ENCODE assay signal across 9 cellular contexts in genomic region chr12:120726510-120726793, GRCh38. TPM values are rescaled to one million over a fixed set of nuclear protein-coding genes. Genes with fewer than 3 reads are reported as not detected.
A peak's percentile ranks its signal among the peaks of the same experiment; 100 is the strongest.
DNase-seq lines count a peak whose midpoint lies in the region; ATAC-seq, FAIRE-seq and TF ChIP-seq lines count a peak whose summit lies in the region.
"Had no signal": no experiment of that assay in that cellular context is flagged by ENCODE, and none has a peak within 500 bp of the region (broad histone marks: within the 10 kb centered on the region; RNA-seq: fewer than 3 reads in every experiment).

No MANE protein-coding gene starts in this region.

- H3K27ac ChIP-seq in Karpas-422 (ENCODE audit: low read length) = no peak overlapping the region

- no peaks in the 10 kb centered on the region for H3K9me3 ChIP-seq in BE2C
- H3K9me3 ChIP-seq in Karpas-422 (ENCODE audit: low read length) = no peaks in the 10 kb centered on the region

- peak overlapping the region; percentile 69 to 92 for H3K27ac Mint-ChIP-seq in effector memory CD8-positive, alpha-beta T cell
- peak overlapping the region; percentile 55 to 84 (median 63) for H3K27ac Mint-ChIP-seq in nephron

- no peaks in the 10 kb centered on the region for H3K9me2 ChIP-seq in Karpas-422 (replicated peaks; ENCODE audit: insufficient read depth, low read length)

- H2AFZ ChIP-seq in Karpas-422 (ENCODE audit: low read length) = no peak overlapping the region

- no peaks in the 10 kb centered on the region for H3K27me3 Mint-ChIP-seq in effector memory CD8-positive, alpha-beta T cell
- peaks cover 5% of the 10 kb centered on the region for H3K27me3 Mint-ChIP-seq in nephron (ENCODE audit: low read depth)

- H3K4me2 ChIP-seq in Karpas-422 (ENCODE audit: low read depth, low read length, poor library complexity, severe bottlenecking) = peak overlapping the region; percentile 68

- DNase-seq in BE2C = no peak
- no peak for DNase-seq in Karpas-422
- DNase-seq in effector memory CD8-positive, alpha-beta T cell = no peak
- DNase-seq in NAMALWA (ENCODE audit: low spot score) = no peak
- no peak for DNase-seq in NCI-H524 treated with DMSO at 0.1 percent for 48 hours (lab: John Stamatoyannopoulos, UW)
- no peak for DNase-seq in HTR-8/SVneo (ENCODE audit: insufficient read length, low spot score)
- DNase-seq in HK-2 (ENCODE audit: unreplicated experiment) = no peak
- DNase-seq: NCI-H748 treated with DMSO at 0.1 percent for 48 hours had no signal

- peak overlapping the region; percentile 89 to 91 for H3K4me3 Mint-ChIP-seq in effector memory CD8-positive, alpha-beta T cell
- peak overlapping the region; percentile 91 to 96 (median 93) for H3K4me3 Mint-ChIP-seq in nephron

- ATAC-seq in effector memory CD8-positive, alpha-beta T cell (replicated peaks) = no peak

- no peaks in the 10 kb centered on the region for H3K9me3 Mint-ChIP-seq in effector memory CD8-positive, alpha-beta T cell
- no peaks in the 10 kb centered on the region for H3K9me3 Mint-ChIP-seq in nephron

- peaks cover 13% of the 10 kb centered on the region for H3K36me3 ChIP-seq in BE2C
- H3K36me3 ChIP-seq in Karpas-422 (ENCODE audit: insufficient read depth, low read length) = peaks cover 20% of the 10 kb centered on the region

- peaks cover 21% of the 10 kb centered on the region for H3K4me1 ChIP-seq in BE2C
- H3K4me1 ChIP-seq in Karpas-422 (ENCODE audit: low read length) = peaks cover 22% of the 10 kb centered on the region

- H4K20me1 ChIP-seq in Karpas-422 (ENCODE audit: insufficient read depth, low read depth, low read length) = peaks cover 17% of the 10 kb centered on the region

- H3K27me3 ChIP-seq in BE2C = no peaks in the 10 kb centered on the region
- no peaks in the 10 kb centered on the region for H3K27me3 ChIP-seq in Karpas-422 (ENCODE audit: low read length)

- FAIRE-seq in HTR-8/SVneo (lab: Jason Lieb, UNC) = no peak

- H3K79me2 ChIP-seq in Karpas-422 (ENCODE audit: low read length) = no peaks in the 10 kb centered on the region

- peaks cover 15 to 18% of the 10 kb centered on the region in 2 donors for H3K4me1 Mint-ChIP-seq in effector memory CD8-positive, alpha-beta T cell (ENCODE audit: low read depth in 2 of 2)
- peaks cover 16% of the 10 kb centered on the region for H3K4me1 Mint-ChIP-seq in nephron

- H3K36me3 Mint-ChIP-seq in effector memory CD8-positive, alpha-beta T cell (ENCODE audit: insufficient read depth) = peaks cover 4% of the 10 kb centered on the region
- peaks cover 44% of the 10 kb centered on the region for H3K36me3 Mint-ChIP-seq in nephron (ENCODE audit: low read depth)

- TF ChIP-seq CTCF in BE2C (IDR thresholded peaks at IDR 0.05; ENCODE audit: low read depth, low read length) (no peak), nephron (IDR thresholded peaks at IDR 0.05; ENCODE audit: unreplicated experiment in 3 of 3) (no peak)

- H3K4me3 ChIP-seq in BE2C (ENCODE audit: low read depth, low read length) (peak overlapping the region; percentile 63), Karpas-422 (ENCODE audit: low read length) (peak overlapping the region; percentile 64; the same call in 1 of the 2 replicates)

- peak overlapping the region; percentile 67 for H3K9ac ChIP-seq in Karpas-422 (ENCODE audit: low read length)

RNA-seq across cellular contexts. Expression of gene ACADS, which starts 0.8 kb away (rescaled TPM):
- polyA plus RNA-seq in BE2C (2012; ENCODE audit: insufficient read depth, insufficient read length, low read depth) = 5.9 TPM
- 5.2 and 7.3 TPM in 2 replicates for total RNA-seq in Karpas-422 (2014; rRNA removed; shearing (Covaris generic); ENCODE audit: low replicate concordance)

RNA-seq across cellular contexts. Expression of gene UNC119B, which starts 16.2 kb away (rescaled TPM):
- 42.3 TPM for polyA plus RNA-seq in BE2C (2012; ENCODE audit: insufficient read depth, insufficient read length, low read depth)
- total RNA-seq in Karpas-422 (2014; rRNA removed; shearing (Covaris generic); ENCODE audit: low replicate concordance) = 19.7 and 28.8 TPM in 2 replicates

RNA-seq across cellular contexts. Expression of gene MLEC, which starts 39.5 kb away (rescaled TPM):
- 81.1 TPM for polyA plus RNA-seq in BE2C (2012; ENCODE audit: insufficient read depth, insufficient read length, low read depth)
- total RNA-seq in Karpas-422 (2014; rRNA removed; shearing (Covaris generic); ENCODE audit: low replicate concordance) = 80.8 and 88.3 TPM in 2 replicates
